12 cellular contexts compared by ENCODE assay signal in the genomic region with DNA sequence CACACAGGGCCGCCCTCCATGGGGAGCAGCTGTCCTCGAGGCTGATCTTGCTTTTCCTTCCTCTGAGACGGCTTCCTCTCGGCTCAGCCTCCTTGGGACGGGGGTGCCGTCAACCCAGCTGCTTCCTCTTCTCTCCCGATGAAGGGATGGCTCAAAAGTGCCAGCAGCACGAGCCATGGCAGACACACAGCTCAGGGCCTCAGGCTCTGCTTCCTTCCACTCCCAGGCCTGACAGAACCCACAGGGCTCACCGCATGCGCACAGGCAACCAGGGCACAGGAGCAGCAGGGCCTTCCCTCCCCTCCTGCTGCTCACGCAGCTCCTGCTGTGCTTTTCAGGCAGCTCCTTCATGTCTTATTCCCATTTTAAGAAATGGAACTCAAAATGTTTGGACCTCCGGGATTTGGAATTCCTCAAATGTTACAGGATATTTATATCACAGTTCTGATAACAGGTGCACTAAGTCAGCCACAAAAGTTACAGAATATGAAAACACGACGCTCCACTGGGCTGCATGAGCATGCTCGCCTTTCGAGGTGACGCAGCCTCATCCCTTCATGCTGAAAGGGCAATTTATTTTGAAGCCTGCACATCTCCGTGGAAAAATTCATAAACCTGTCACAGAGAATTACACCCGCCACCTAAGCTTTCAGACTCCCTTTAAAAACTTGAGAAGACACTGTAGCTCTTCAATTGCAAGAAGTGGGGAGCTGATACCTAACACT.
DNase-seq lines count a peak whose midpoint lies in the region; ATAC-seq and TF ChIP-seq lines count a peak whose summit lies in the region.
"Had no signal": no experiment of that assay in that cellular context is flagged by ENCODE, and none has a peak within 500 bp of the region (broad histone marks: within the 10 kb centered on the region; RNA-seq: fewer than 3 reads in every experiment).

No MANE protein-coding gene starts in this region.

- H3K9ac ChIP-seq in neuronal stem cell (ENCODE audit: low read depth, low read length, poor library complexity) = peak overlapping the region; percentile 18

- H3K27ac ChIP-seq in heart left ventricle (peak overlapping the region in 10 of 12 donors; percentile 3 to 87 (median 32)), neuronal stem cell (replicated peaks; ENCODE audit: low read length) (no peak overlapping the region), uterus (peak overlapping the region; percentile 91 to 92)
- H3K27ac ChIP-seq: neutrophil had no signal

- no peak for TF ChIP-seq CTCF in activated CD8-positive, alpha-beta T cell treated with anti-CD3 and anti-CD28 coated beads for 36 hours (IDR thresholded peaks at IDR 0.05)
- TF ChIP-seq CTCF in heart left ventricle (IDR thresholded peaks at IDR 0.05) (no peak), uterus (IDR thresholded peaks at IDR 0.05) (no peak)

- peaks cover 7% of the 10 kb centered on the region for H3K4me1 Mint-ChIP-seq in activated CD8-positive, alpha-beta T cell treated with anti-CD3 and anti-CD28 coated beads, Interleukin-2, amount 10 ng/mL, durations not matched to agents 7 days and 5 days (ENCODE audit: low read depth)
- no peaks in the 10 kb centered on the region for H3K4me1 Mint-ChIP-seq in activated CD8-positive, alpha-beta T cell treated with anti-CD3 and anti-CD28 coated beads for 36 hours (ENCODE audit: low read depth)

- CTCF ChIA-PET in activated CD8-positive, alpha-beta T cell treated with anti-CD3 and anti-CD28 coated beads, Interleukin-2, amount 10 ng/mL, durations not matched to agents 7 days and 5 days (lab: Charles Lee) = interaction anchor here (1.0 kb wide), 1 partner anchor 70 kb away, joined by 3 read pairs; no protein-coding TSS in a partner anchor
- CTCF ChIA-PET in activated CD8-positive, alpha-beta T cell treated with anti-CD3 and anti-CD28 coated beads for 36 hours (lab: Charles Lee) = no interaction called here

- H3K79me1 ChIP-seq in neuronal stem cell (ENCODE audit: low read depth, low read length) = no peaks in the 10 kb centered on the region

- DNase-seq in activated CD8-positive, alpha-beta T cell treated with anti-CD3 and anti-CD28 coated beads, Interleukin-2, amount 10 ng/mL, durations not matched to agents 7 days and 5 days = no peak
- DNase-seq in activated CD8-positive, alpha-beta T cell treated with anti-CD3 and anti-CD28 coated beads for 36 hours = no peak
- DNase-seq in heart left ventricle (peak; percentile 41 to 82 (median 47)), neuronal stem cell (ENCODE audit: low spot score) (no peak), uterus (peak; percentile 59 to 76), NCI-H345 (lab: John Stamatoyannopoulos, UW) (no peak), mesenteric fat pad (ENCODE audit: low spot score) (no peak)
- no peak for DNase-seq in stimulated activated naive CD4-positive, alpha-beta T cell treated with Interleukin-2 at 50 U/mL for 16 hours (lab: John Stamatoyannopoulos, UW)
- DNase-seq: 8988T; DMS53; NK-92 treated with Interleukin-12 subunit alpha and Interleukin-12 subunit beta, amount 100 ng/mL, for 24 hours had no signal

- peaks cover 9% of the 10 kb centered on the region for H3K27me3 Mint-ChIP-seq in activated CD8-positive, alpha-beta T cell treated with anti-CD3 and anti-CD28 coated beads, Interleukin-2, amount 10 ng/mL, durations not matched to agents 7 days and 5 days (ENCODE audit: low read depth)
- H3K27me3 Mint-ChIP-seq in activated CD8-positive, alpha-beta T cell treated with anti-CD3 and anti-CD28 coated beads for 36 hours = no peaks in the 10 kb centered on the region

- H3K23ac ChIP-seq in neuronal stem cell (ENCODE audit: low read depth, low read length, poor library complexity) = no peak overlapping the region

- H2BK12ac ChIP-seq in neuronal stem cell (ENCODE audit: low read length) = no peak overlapping the region

- H3K4ac ChIP-seq in neuronal stem cell (ENCODE audit: low read length) = peak overlapping the region; percentile 8

- H3K36me3 Mint-ChIP-seq in activated CD8-positive, alpha-beta T cell treated with anti-CD3 and anti-CD28 coated beads, Interleukin-2, amount 10 ng/mL, durations not matched to agents 7 days and 5 days (ENCODE audit: low read depth) = no peaks in the 10 kb centered on the region
- no peaks in the 10 kb centered on the region for H3K36me3 Mint-ChIP-seq in activated CD8-positive, alpha-beta T cell treated with anti-CD3 and anti-CD28 coated beads for 36 hours (ENCODE audit: low read depth)

- peak overlapping the region; percentile 51 for H3K27ac Mint-ChIP-seq in activated CD8-positive, alpha-beta T cell treated with anti-CD3 and anti-CD28 coated beads, Interleukin-2, amount 10 ng/mL, durations not matched to agents 7 days and 5 days
- no peak overlapping the region for H3K27ac Mint-ChIP-seq in activated CD8-positive, alpha-beta T cell treated with anti-CD3 and anti-CD28 coated beads for 36 hours

- no peaks in the 10 kb centered on the region for H3K27me3 ChIP-seq in heart left ventricle
- no peaks in the 10 kb centered on the region for H3K27me3 ChIP-seq in neuronal stem cell (ENCODE audit: control insufficient read depth in 3 of 3, insufficient read depth in 3 of 3, low read depth in 1 of 3, low read length in 3 of 3)
- no peaks in the 10 kb centered on the region for H3K27me3 ChIP-seq in uterus
- H3K27me3 ChIP-seq: neutrophil had no signal

- POLR2A ChIA-PET in activated CD8-positive, alpha-beta T cell treated with anti-CD3 and anti-CD28 coated beads, Interleukin-2, amount 10 ng/mL, durations not matched to agents 7 days and 5 days (lab: Charles Lee) = no interaction called here
- POLR2A ChIA-PET in activated CD8-positive, alpha-beta T cell treated with anti-CD3 and anti-CD28 coated beads for 36 hours (lab: Charles Lee) = interaction anchor here (0.6 kb wide), 1 partner anchor 11 kb away, joined by 3 read pairs; no protein-coding TSS in a partner anchor

- peak; percentile 33 for ATAC-seq in activated CD8-positive, alpha-beta T cell treated with anti-CD3 and anti-CD28 coated beads, Interleukin-2, amount 10 ng/mL, durations not matched to agents 7 days and 5 days
- no peak for ATAC-seq in activated CD8-positive, alpha-beta T cell treated with anti-CD3 and anti-CD28 coated beads for 36 hours
- peak; percentile 36 to 85 (median 61) for ATAC-seq in heart left ventricle

- no peak overlapping the region for H3K4me2 ChIP-seq in neuronal stem cell (ENCODE audit: insufficient read depth, low read length, poor library complexity, severe bottlenecking)

- peak overlapping the region; percentile 57 for H2AK5ac ChIP-seq in neuronal stem cell (ENCODE audit: low read depth, low read length)

- H3K18ac ChIP-seq in neuronal stem cell (ENCODE audit: low read length) = peak overlapping the region; percentile 58

- no peaks in the 10 kb centered on the region for H3K9me3 Mint-ChIP-seq in activated CD8-positive, alpha-beta T cell treated with anti-CD3 and anti-CD28 coated beads, Interleukin-2, amount 10 ng/mL, durations not matched to agents 7 days and 5 days (ENCODE audit: insufficient read depth)
- H3K9me3 Mint-ChIP-seq in activated CD8-positive, alpha-beta T cell treated with anti-CD3 and anti-CD28 coated beads for 36 hours = no peaks in the 10 kb centered on the region

- H3K4me1 ChIP-seq in heart left ventricle (peaks cover 0 to 18% (median 0%) of the 10 kb centered on the region in 12 donors), neuronal stem cell (ENCODE audit: control insufficient read depth in 2 of 2, insufficient read depth in 1 of 2, low read depth in 1 of 2, low read length in 2 of 2) (peaks cover 3 to 4% of the 10 kb centered on the region in 2 donors), uterus (peaks cover 0 to 5% of the 10 kb centered on the region in 2 donors)

- intact Hi-C loops in activated CD8-positive, alpha-beta T cell treated with anti-CD3 and anti-CD28 coated beads for 36 hours (cut with micrococcal nuclease) = no loop called here
- intact Hi-C loops in heart left ventricle (cut with DNase I) = no loop called here
- intact Hi-C loops in uterus (cut with DNase I; ENCODE audit: low total_unique reads) = no loop called here

- H4K91ac ChIP-seq in neuronal stem cell (ENCODE audit: low read depth, low read length, poor library complexity) = no peak overlapping the region

- H3K4me3 ChIP-seq in heart left ventricle (no peak overlapping the region), neuronal stem cell (ENCODE audit: low read length in 2 of 2) (no peak overlapping the region), uterus (no peak overlapping the region)

- no peak overlapping the region for H3K14ac ChIP-seq in neuronal stem cell (ENCODE audit: low read length)

- peak overlapping the region; percentile 51 for H2BK15ac ChIP-seq in neuronal stem cell (ENCODE audit: low read length)

- H2BK5ac ChIP-seq in neuronal stem cell (ENCODE audit: low read length) = no peak overlapping the region

- H2AFZ ChIP-seq in neuronal stem cell (ENCODE audit: low read length) = no peak overlapping the region

- no peaks in the 10 kb centered on the region for H3K36me3 ChIP-seq in heart left ventricle
- H3K36me3 ChIP-seq in neuronal stem cell (replicated peaks in 1 of 2; ENCODE audit: control insufficient read depth in 2 of 2, insufficient read depth in 2 of 2, low read length in 2 of 2) = no peaks in the 10 kb centered on the region
- H3K36me3 ChIP-seq in uterus = no peaks in the 10 kb centered on the region
- H3K36me3 ChIP-seq: neutrophil had no signal

- H4K8ac ChIP-seq in neuronal stem cell (ENCODE audit: low read depth, low read length) = no peak overlapping the region

- no peak overlapping the region for H3K4me3 Mint-ChIP-seq in activated CD8-positive, alpha-beta T cell treated with anti-CD3 and anti-CD28 coated beads, Interleukin-2, amount 10 ng/mL, durations not matched to agents 7 days and 5 days
- no peak overlapping the region for H3K4me3 Mint-ChIP-seq in activated CD8-positive, alpha-beta T cell treated with anti-CD3 and anti-CD28 coated beads for 36 hours

- H2BK120ac ChIP-seq in neuronal stem cell (ENCODE audit: low read depth, low read length) = no peak overlapping the region

- WGBS in heart left ventricle, 4 donors = 59 to 76% (median 69%) methylated on average over 18 to 19 of the region's 19 CpGs
- WGBS in neuronal stem cell (ENCODE audit: extremely low coverage in 2 of 2, insufficient read length in 2 of 2, insufficient replicate concordance in 1 of 2), 2 donors = no CpG with 5 or more reads among the region's 19 CpGs

- H3K9me3 ChIP-seq in heart left ventricle = no peaks in the 10 kb centered on the region
- H3K9me3 ChIP-seq in neuronal stem cell (replicated peaks in 1 of 2; ENCODE audit: control insufficient read depth in 2 of 2, insufficient read depth in 1 of 2, low read depth in 1 of 2, low read length in 2 of 2) = no peaks in the 10 kb centered on the region
- no peaks in the 10 kb centered on the region for H3K9me3 ChIP-seq in uterus
- H3K9me3 ChIP-seq: neutrophil had no signal

- TF ChIP-seq POLR2A in heart left ventricle (IDR thresholded peaks at IDR 0.05) = no peak
- peak in 1 of 2 donors; percentile 12 for TF ChIP-seq POLR2A in uterus (IDR thresholded peaks at IDR 0.05)

Comparison
In these comparisons a context has a peak if more than half of its experiments do, and no peak if none do; other contexts are left out.
1. DNase-seq: peak in heart left ventricle (5 of 5) and uterus (2 of 2); none in activated CD8-positive, alpha-beta T cell treated with anti-CD3 and anti-CD28 coated beads, Interleukin-2, amount 10 ng/mL, durations not matched to agents 7 days and 5 days (single experiment), activated CD8-positive, alpha-beta T cell treated with anti-CD3 and anti-CD28 coated beads for 36 hours (single experiment), neuronal stem cell (single experiment), NCI-H345 (single experiment), mesenteric fat pad (single experiment) and stimulated activated naive CD4-positive, alpha-beta T cell treated with Interleukin-2 at 50 U/mL for 16 hours (single experiment).